8 cellular contexts compared by ENCODE assay signal in genomic region chr5:150672237-150672883, GRCh38. TPM values are rescaled to one million over a fixed set of nuclear protein-coding genes. Genes with fewer than 3 reads are reported as not detected.
DNase-seq lines count a peak whose midpoint lies in the region; ATAC-seq, FAIRE-seq and TF ChIP-seq lines count a peak whose summit lies in the region.

No MANE protein-coding gene starts in this region.

- H3K27me3 Mint-ChIP-seq in natural killer cell treated with Interleukin-12 subunit alpha and Interleukin-12 subunit beta and Interleukin-15 and Interleukin-18, amount 100 ng/mL, for 72 hours = peaks cover 13 to 15% of the 10 kb centered on the region in 2 donors

- DNase-seq in AG08396 (ENCODE audit: low spot score) = peak; percentile 55
- DNase-seq in HFF-Myc (ENCODE audit: extremely low read depth, low read depth) = no peak
- peak; percentile 26 to 42 for DNase-seq in activated CD4-positive, alpha-beta T cell treated with anti-CD3 and anti-CD28 coated beads, Interleukin-2, amount 50 U/mL, for 48 hours
- peak; percentile 92 for DNase-seq in esophagus muscularis mucosa (ENCODE audit: extremely low spot score)
- no peak for DNase-seq in natural killer cell treated with Interleukin-12 subunit alpha and Interleukin-12 subunit beta and Interleukin-15 and Interleukin-18, amount 100 ng/mL, for 72 hours (ENCODE audit: low spot score)
- DNase-seq in Karpas-422 = no peak
- DNase-seq in ureter (ENCODE audit: low spot score) = no peak
- DNase-seq in GM19239 (ENCODE audit: insufficient read length, low spot score) = no peak

- H3K9me3 Mint-ChIP-seq in natural killer cell treated with Interleukin-12 subunit alpha and Interleukin-12 subunit beta and Interleukin-15 and Interleukin-18, amount 100 ng/mL, for 72 hours = no peaks in the 10 kb centered on the region

- H3K36me3 ChIP-seq in esophagus muscularis mucosa (no peaks in the 10 kb centered on the region), Karpas-422 (ENCODE audit: insufficient read depth, low read length) (no peaks in the 10 kb centered on the region)

- H3K9ac ChIP-seq in Karpas-422 (ENCODE audit: low read length) = no peak overlapping the region

- peak overlapping the region; percentile 51 for H3K4me3 Mint-ChIP-seq in natural killer cell treated with Interleukin-12 subunit alpha and Interleukin-12 subunit beta and Interleukin-15 and Interleukin-18, amount 100 ng/mL, for 72 hours

- no peaks in the 10 kb centered on the region for H4K20me1 ChIP-seq in Karpas-422 (ENCODE audit: insufficient read depth, low read depth, low read length)

- H3K79me2 ChIP-seq in Karpas-422 (ENCODE audit: low read length) = no peaks in the 10 kb centered on the region

- H3K4me3 ChIP-seq in HFF-Myc (replicated peaks; ENCODE audit: low read depth, low read length) (peak overlapping the region; percentile 46), esophagus muscularis mucosa (peak overlapping the region; percentile 54 to 69 (median 58)), Karpas-422 (ENCODE audit: low read length) (no peak overlapping the region)

- H3K27ac ChIP-seq in esophagus muscularis mucosa (replicated peaks in 1 of 4) (peak overlapping the region in 2 of 4 donors; percentile 30 to 43), Karpas-422 (ENCODE audit: low read length) (no peak overlapping the region)

- H3K9me2 ChIP-seq in Karpas-422 (replicated peaks; ENCODE audit: insufficient read depth, low read length) = no peaks in the 10 kb centered on the region

- peaks cover 0 to 18% (median 9%) of the 10 kb centered on the region in 4 donors for H3K27me3 ChIP-seq in esophagus muscularis mucosa
- H3K27me3 ChIP-seq in Karpas-422 (ENCODE audit: low read length) = no peaks in the 10 kb centered on the region

- no peak overlapping the region for H2AFZ ChIP-seq in Karpas-422 (ENCODE audit: low read length)

- FAIRE-seq in GM19239 (lab: Jason Lieb, UNC) = no peak

- peak; percentile 42 to 66 for ATAC-seq in natural killer cell treated with Interleukin-12 subunit alpha and Interleukin-12 subunit beta and Interleukin-15 and Interleukin-18, amount 100 ng/mL, for 72 hours

- H3K4me1 Mint-ChIP-seq in natural killer cell treated with Interleukin-12 subunit alpha and Interleukin-12 subunit beta and Interleukin-15 and Interleukin-18, amount 100 ng/mL, for 72 hours (ENCODE audit: low read depth in 2 of 2) = no peaks in the 10 kb centered on the region

- H3K4me1 ChIP-seq in esophagus muscularis mucosa (peaks cover 26 to 35% (median 34%) of the 10 kb centered on the region in 4 donors), Karpas-422 (ENCODE audit: low read length) (no peaks in the 10 kb centered on the region)

- no peak overlapping the region for H3K27ac Mint-ChIP-seq in natural killer cell treated with Interleukin-12 subunit alpha and Interleukin-12 subunit beta and Interleukin-15 and Interleukin-18, amount 100 ng/mL, for 72 hours

- no peak for TF ChIP-seq EP300 in esophagus muscularis mucosa (IDR thresholded peaks at IDR 0.05)

- TF ChIP-seq CTCF in HFF-Myc (IDR thresholded peaks at IDR 0.05; ENCODE audit: low read depth, low read length, missing control alignments) (no peak), esophagus muscularis mucosa (IDR thresholded peaks at IDR 0.05) (no peak)

- no peak overlapping the region for H3K4me2 ChIP-seq in Karpas-422 (ENCODE audit: low read depth, low read length, poor library complexity, severe bottlenecking)

- intact Hi-C loops in esophagus muscularis mucosa (cut with DNase I) = no loop called here

- WGBS in esophagus muscularis mucosa = 9% methylated on average over 17 of the region's 38 CpGs

- H3K9me3 ChIP-seq in esophagus muscularis mucosa = no peaks in the 10 kb centered on the region
- H3K9me3 ChIP-seq in Karpas-422 (ENCODE audit: low read length) = no peaks in the 10 kb centered on the region

- TF ChIP-seq POLR2A in esophagus muscularis mucosa (IDR thresholded peaks at IDR 0.05; ENCODE audit: low read depth) = no peak

- no peaks in the 10 kb centered on the region for H3K36me3 Mint-ChIP-seq in natural killer cell treated with Interleukin-12 subunit alpha and Interleukin-12 subunit beta and Interleukin-15 and Interleukin-18, amount 100 ng/mL, for 72 hours

RNA-seq across cellular contexts. Expression of gene MYOZ3, which starts 11.3 kb away (rescaled TPM):
- total RNA-seq in esophagus muscularis mucosa = 1 to 10 TPM in 1 of 4 donors, under 1 TPM in 2, not detected in 1; 0.17 to 1.2 (median 0.46) TPM
- total RNA-seq in natural killer cell treated with Interleukin-12 subunit alpha and Interleukin-12 subunit beta and Interleukin-15 and Interleukin-18, amount 100 ng/mL, for 72 hours = not detected
- total RNA-seq in Karpas-422 (2014; rRNA removed; shearing (Covaris generic); ENCODE audit: low replicate concordance) = not detected in 2 replicates
- total RNA-seq in ureter = 2.6 TPM

RNA-seq across cellular contexts. Expression of gene RBM22, which starts 28.5 kb away (rescaled TPM):
- total RNA-seq in esophagus muscularis mucosa (10 to 100 TPM; 20.8 to 31.3 (median 22.7) TPM), ureter (44.6 TPM)
- total RNA-seq in natural killer cell treated with Interleukin-12 subunit alpha and Interleukin-12 subunit beta and Interleukin-15 and Interleukin-18, amount 100 ng/mL, for 72 hours = 10 to 100 TPM; 72.5 to 80.0 TPM
- 35.9 and 53.2 TPM in 2 replicates for total RNA-seq in Karpas-422 (2014; rRNA removed; shearing (Covaris generic); ENCODE audit: low replicate concordance)

RNA-seq across cellular contexts. Expression of gene SYNPO, which starts 31.9 kb away (rescaled TPM):
- 10 to 100 TPM; 20.4 to 54.0 (median 39.3) TPM for total RNA-seq in esophagus muscularis mucosa
- 1 to 10 TPM; 1.0 to 9.3 TPM for total RNA-seq in natural killer cell treated with Interleukin-12 subunit alpha and Interleukin-12 subunit beta and Interleukin-15 and Interleukin-18, amount 100 ng/mL, for 72 hours
- not detected in 2 replicates for total RNA-seq in Karpas-422 (2014; rRNA removed; shearing (Covaris generic); ENCODE audit: low replicate concordance)
- 73.9 TPM for total RNA-seq in ureter

Comparison
In these comparisons a context has a peak if more than half of its experiments do, and no peak if none do; other contexts are left out.
1. DNase-seq: peak in AG08396 (single experiment), activated CD4-positive, alpha-beta T cell treated with anti-CD3 and anti-CD28 coated beads, Interleukin-2, amount 50 U/mL, for 48 hours (2 of 2) and esophagus muscularis mucosa (single experiment); none in HFF-Myc (single experiment), natural killer cell treated with Interleukin-12 subunit alpha and Interleukin-12 subunit beta and Interleukin-15 and Interleukin-18, amount 100 ng/mL, for 72 hours (single experiment), Karpas-422 (single experiment), ureter (single experiment) and GM19239 (single experiment).